ENCODE assay signal across 29 cellular contexts in the genomic region with DNA sequence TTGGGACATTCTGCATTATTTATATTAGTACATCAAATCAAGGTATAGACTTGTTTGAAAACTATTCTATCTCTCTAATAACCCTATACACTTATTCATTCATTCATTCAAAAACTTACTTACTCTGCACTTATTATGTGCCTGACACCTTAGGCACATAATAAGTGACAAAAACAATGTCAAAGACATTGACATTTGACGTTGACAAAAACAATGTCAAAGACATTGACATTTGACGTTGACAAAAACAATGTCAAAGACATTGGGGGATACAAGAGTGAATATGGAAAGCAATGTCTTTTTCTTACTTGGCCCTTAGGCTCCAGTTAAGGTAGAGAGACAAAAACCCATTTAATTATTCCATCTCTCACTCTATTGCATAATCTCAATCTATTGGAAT.
"Had no signal": no experiment of that assay in that cellular context is flagged by ENCODE, and none has a peak within 500 bp of the region (broad histone marks: within the 10 kb centered on the region; RNA-seq: fewer than 3 reads in every experiment).

No MANE protein-coding gene starts in this region.

- H3K4me3 ChIP-seq: colonic mucosa, coronary artery, dorsolateral prefrontal cortex, esophagus muscularis mucosa, esophagus squamous epithelium, gastrocnemius medialis, gastroesophageal sphincter, heart left ventricle, heart right ventricle had no signal

- H3K9me3 ChIP-seq: colonic mucosa, esophagus muscularis mucosa, esophagus squamous epithelium, gastrocnemius medialis, gastroesophageal sphincter, heart left ventricle had no signal

- H3K4me3 Mint-ChIP-seq: dendritic cell treated with granulocyte-macrophage colony-stimulating factor and Interleukin-4, amounts not matched to agents 40 ng/mL and 50 ng/mL, for 4 days; effector memory CD8-positive, alpha-beta T cell; endodermal cell had no signal

- H3K9me3 Mint-ChIP-seq: dendritic cell treated with granulocyte-macrophage colony-stimulating factor and Interleukin-4, amounts not matched to agents 40 ng/mL and 50 ng/mL, for 4 days; endodermal cell had no signal

- H3K27ac Mint-ChIP-seq: dendritic cell treated with granulocyte-macrophage colony-stimulating factor and Interleukin-4, amounts not matched to agents 40 ng/mL and 50 ng/mL, for 4 days; effector memory CD8-positive, alpha-beta T cell; endodermal cell had no signal

- H3K4me1 ChIP-seq: colonic mucosa, esophagus squamous epithelium, foreskin keratinocyte, gastrocnemius medialis, gastroesophageal sphincter, heart left ventricle, heart right ventricle had no signal

- DNase-seq: colonic mucosa; cortex of kidney; dermis blood vessel endothelial cell; dorsolateral prefrontal cortex; effector CD4-positive, alpha-beta T cell; effector CD8-positive, alpha-beta T cell; effector memory CD4-positive, alpha-beta T cell; effector memory CD8-positive, alpha-beta T cell; endodermal cell; erythroblast; esophagus squamous epithelium; foreskin fibroblast; foreskin keratinocyte; foreskin melanocyte; gastrocnemius medialis; glutamatergic neuron; head of caudate nucleus; heart left ventricle; heart right ventricle had no signal

- H3K27ac ChIP-seq: colonic mucosa, coronary artery, dorsolateral prefrontal cortex, epithelial cell of prostate, esophagus muscularis mucosa, esophagus squamous epithelium, foreskin keratinocyte, gastrocnemius medialis, gastroesophageal sphincter, heart left ventricle, heart right ventricle had no signal

- H3K27me3 ChIP-seq: colonic mucosa, dorsolateral prefrontal cortex, esophagus muscularis mucosa, esophagus squamous epithelium, foreskin keratinocyte, gastrocnemius medialis, gastroesophageal sphincter, heart left ventricle, heart right ventricle had no signal

- H3K27me3 Mint-ChIP-seq: dendritic cell treated with granulocyte-macrophage colony-stimulating factor and Interleukin-4, amounts not matched to agents 40 ng/mL and 50 ng/mL, for 4 days; effector memory CD8-positive, alpha-beta T cell had no signal

- ATAC-seq: effector memory CD8-positive, alpha-beta T cell; esophagus mucosa; foreskin keratinocyte; gastrocnemius medialis; gastroesophageal sphincter; heart left ventricle; heart right ventricle had no signal

- H3K36me3 ChIP-seq: colonic mucosa, esophagus muscularis mucosa, esophagus squamous epithelium, gastrocnemius medialis, gastroesophageal sphincter, heart left ventricle, heart right ventricle had no signal

- FAIRE-seq: colon, endometrium, endothelial cell of umbilical vein, frontal cortex had no signal
